Comparison of ENCODE assay signal across 8 cellular contexts in genomic region chr17:57106107-57106835, GRCh38. TPM values are rescaled to one million over a fixed set of nuclear protein-coding genes. Genes with fewer than 3 reads are reported as not detected.
DNase-seq lines count a peak whose midpoint lies in the region; ATAC-seq and TF ChIP-seq lines count a peak whose summit lies in the region.

No MANE protein-coding gene starts in this region.

- no peaks in the 10 kb centered on the region for H3K27me3 ChIP-seq in BJ (ENCODE audit: control insufficient read depth, insufficient read depth, low read length)

- CTCF ChIA-PET in BJ (lab: Yijun Ruan, JAX) (interaction anchor here (0.6 to 1.8 kb wide), 7 partner anchors 8 to 1554 kb away, joined by 3 to 7 read pairs (median 4); partner anchors contain the start of gene AKAP1), HEK293T (lab: Yijun Ruan, JAX) (interaction anchor here (0.6 to 1.7 kb wide), 9 partner anchors 8 to 660 kb away, joined by 3 to 9 read pairs (median 4); no protein-coding TSS in a partner anchor)

- TF ChIP-seq CTCF in BJ (IDR thresholded peaks at IDR 0.05; ENCODE audit: insufficient read depth, low read depth, low read length) (peak; percentile 15; the same call in 1 of the 2 replicates), WI38 (IDR thresholded peaks at IDR 0.05; ENCODE audit: low read depth, low read length) (peak; percentile 20; the same call in 1 of the 2 replicates), foreskin fibroblast (IDR thresholded peaks at IDR 0.05; ENCODE audit: low read depth, low read length) (no peak)

- DNase-seq in BJ (ENCODE audit: low read depth) (no peak), HEK293T (ENCODE audit: extremely low spot score) (peak; percentile 74), kidney tubule cell (ENCODE audit: low spot score) (peak; percentile 16), foreskin fibroblast (no peak), NCI-H187 (lab: John Stamatoyannopoulos, UW) (no peak), HK-2 (ENCODE audit: unreplicated experiment) (no peak)

- ATAC-seq in HG03439 (IDR thresholded peaks at IDR 0.05; ENCODE audit: unreplicated experiment) = no peak

- POLR2A ChIA-PET in BJ (lab: Charles Lee) (no interaction called here), HEK293T (lab: Yijun Ruan, JAX) (interaction anchor here (1.3 to 3.1 kb wide), 3 partner anchors 16 to 24 kb away, joined by 3 to 21 read pairs (median 4); partner anchors contain the start of gene AKAP1)

- no peaks in the 10 kb centered on the region; the same call in 1 of the 2 replicates for H3K36me3 ChIP-seq in BJ (ENCODE audit: control insufficient read depth, insufficient read depth, low read length)

- H3K4me3 ChIP-seq in BJ (ENCODE audit: low read depth, low read length) (no peak overlapping the region), WI38 (ENCODE audit: low read depth, low read length) (no peak overlapping the region), foreskin fibroblast (ENCODE audit: low read depth in 1 of 2, low read length in 2 of 2) (no peak overlapping the region)

TF ChIP-seq in HEK293T, 16 proteins besides CTCF, POLR2A, EP300 and RAD21:
- TF ChIP-seq BHLHE40 (IDR thresholded peaks at IDR 0.05; ENCODE audit: borderline replicate concordance) (no peak), TARDBP (IDR thresholded peaks at IDR 0.05) (no peak), SP1 (IDR thresholded peaks at IDR 0.05) (no peak), CTBP1 (IDR thresholded peaks at IDR 0.05; ENCODE audit: borderline replicate concordance) (no peak), FOXM1 (IDR thresholded peaks at IDR 0.05; ENCODE audit: borderline replicate concordance) (no peak), FOXK2 (IDR thresholded peaks at IDR 0.05) (no peak), NFRKB (IDR thresholded peaks at IDR 0.05) (no peak), LEF1 (IDR thresholded peaks at IDR 0.05; ENCODE audit: borderline replicate concordance) (no peak), ELF4 (IDR thresholded peaks at IDR 0.05) (no peak), ZNF384 (IDR thresholded peaks at IDR 0.05) (no peak), ARNT (IDR thresholded peaks at IDR 0.05) (no peak), FOXA1 (IDR thresholded peaks at IDR 0.05) (no peak), L3MBTL2 (conservative IDR thresholded peaks at IDR 0.05) (no peak), HDGF (IDR thresholded peaks at IDR 0.05; ENCODE audit: borderline replicate concordance) (no peak), SUZ12 (IDR thresholded peaks at IDR 0.05) (no peak)
- TF ChIP-seq, protein P1, sequence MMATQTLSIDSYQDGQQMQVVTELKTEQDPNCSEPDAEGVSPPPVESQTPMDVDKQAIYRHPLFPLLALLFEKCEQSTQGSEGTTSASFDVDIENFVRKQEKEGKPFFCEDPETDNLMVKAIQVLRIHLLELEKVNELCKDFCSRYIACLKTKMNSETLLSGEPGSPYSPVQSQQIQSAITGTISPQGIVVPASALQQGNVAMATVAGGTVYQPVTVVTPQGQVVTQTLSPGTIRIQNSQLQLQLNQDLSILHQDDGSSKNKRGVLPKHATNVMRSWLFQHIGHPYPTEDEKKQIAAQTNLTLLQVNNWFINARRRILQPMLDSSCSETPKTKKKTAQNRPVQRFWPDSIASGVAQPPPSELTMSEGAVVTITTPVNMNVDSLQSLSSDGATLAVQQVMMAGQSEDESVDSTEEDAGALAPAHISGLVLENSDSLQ (IDR thresholded peaks at IDR 0.05) = no peak

RNA-seq across cellular contexts. Expression of gene AKAP1, which starts 21.2 kb away (rescaled TPM):
- polyA plus RNA-seq in BJ (2011; rRNA removed) = 8.1 and 15.7 TPM in 2 replicates
- 18.9 and 21.2 TPM in 2 replicates for polyA minus RNA-seq in BJ (2011; rRNA and poly(A)+ RNA removed)

Comparison
In these comparisons a context has a peak if more than half of its experiments do, and no peak if none do; other contexts are left out.
1. DNase-seq: peak in HEK293T (single experiment) and kidney tubule cell (single experiment); none in BJ (single experiment), foreskin fibroblast (0 of 2), NCI-H187 (0 of 2) and HK-2 (single experiment).